In genomic region chr6:31462026-31462963, GRCh38 we compare ENCODE assay signal across 8 cellular contexts. TPM values are rescaled to one million over a fixed set of nuclear protein-coding genes. Genes with fewer than 3 reads are reported as not detected.
DNase-seq lines count a peak whose midpoint lies in the region; ATAC-seq, FAIRE-seq and TF ChIP-seq lines count a peak whose summit lies in the region.

No MANE protein-coding gene starts in this region.

- H3K4me3 ChIP-seq in CD8-positive, alpha-beta memory T cell (ENCODE audit: low read length), result peak overlapping the region; percentile 92
- H3K4me3 ChIP-seq in KMS-11 (IDR thresholded peaks at IDR 0.05; ENCODE audit: insufficient read depth, low read depth, low read length) (no peak overlapping the region), neural cell (ENCODE audit: low read length) (peak overlapping the region; percentile 57)
- peak overlapping the region; percentile 97 for H3K4me3 ChIP-seq in effector memory CD4-positive, alpha-beta T cell (ENCODE audit: insufficient read depth, low read depth, low read length, poor library complexity, severe bottlenecking)

- peaks cover 55 to 61% (median 60%) of the 10 kb centered on the region in 3 donors for H3K4me1 Mint-ChIP-seq in CD8-positive, alpha-beta memory T cell

- H4K20me1 ChIP-seq in KMS-11 (ENCODE audit: insufficient read depth) (no peaks in the 10 kb centered on the region), neural cell (ENCODE audit: insufficient read depth) (no peaks in the 10 kb centered on the region)

- no peak for TF ChIP-seq CTCF in KMS-11 (conservative IDR thresholded peaks at IDR 0.05; ENCODE audit: low read depth, low read length)
- TF ChIP-seq CTCF in neural cell (IDR thresholded peaks at IDR 0.05; ENCODE audit: poor library complexity, severe bottlenecking), result no peak

- H3K27me3 Mint-ChIP-seq in CD8-positive, alpha-beta memory T cell, result peaks cover 0 to under 1% of the 10 kb centered on the region in 2 donors

- no peak for DNase-seq in CD8-positive, alpha-beta memory T cell
- no peak for DNase-seq in effector memory CD4-positive, alpha-beta T cell
- DNase-seq in HTR-8/SVneo (ENCODE audit: insufficient read length, low spot score) (no peak), DMS153 (lab: John Stamatoyannopoulos, UW) (no peak), hippocampal formation (lab: John Stamatoyannopoulos, UW) (no peak)

- H3K36me3 ChIP-seq in CD8-positive, alpha-beta memory T cell (ENCODE audit: insufficient read depth, low read length), result no peaks in the 10 kb centered on the region
- H3K36me3 ChIP-seq in KMS-11 (ENCODE audit: insufficient read depth), result no peaks in the 10 kb centered on the region
- H3K36me3 ChIP-seq in effector memory CD4-positive, alpha-beta T cell (ENCODE audit: control insufficient read depth, insufficient read depth, low read length), result peaks cover 3% of the 10 kb centered on the region
- H3K36me3 ChIP-seq in neural cell (ENCODE audit: insufficient read depth, low read length), result no peaks in the 10 kb centered on the region

- H3K79me2 ChIP-seq in KMS-11 (ENCODE audit: insufficient read depth, low read depth), result peaks cover 12% of the 10 kb centered on the region; the same call in 1 of the 2 replicates
- no peaks in the 10 kb centered on the region for H3K79me2 ChIP-seq in neural cell (replicated peaks; ENCODE audit: insufficient read depth, low read length)

- ATAC-seq in HG03097 (IDR thresholded peaks at IDR 0.05; ENCODE audit: low FRiP score, unreplicated experiment), result no peak

- H3K27ac Mint-ChIP-seq in CD8-positive, alpha-beta memory T cell, result peak overlapping the region; percentile 97 to 100 (median 100)

- peak overlapping the region; percentile 75; the same call in 1 of the 2 replicates for H3K9ac ChIP-seq in KMS-11
- no peak overlapping the region for H3K9ac ChIP-seq in neural cell (ENCODE audit: low read length)

- peak overlapping the region; percentile 99 to 100 (median 99) for H3K4me3 Mint-ChIP-seq in CD8-positive, alpha-beta memory T cell

- H3K9me3 Mint-ChIP-seq in CD8-positive, alpha-beta memory T cell, result no peaks in the 10 kb centered on the region

- H2AFZ ChIP-seq in KMS-11 (ENCODE audit: low read depth) (peak overlapping the region; percentile 93), neural cell (ENCODE audit: low read depth, low read length) (no peak overlapping the region)

- CTCF ChIA-PET in CD8-positive, alpha-beta memory T cell (lab: Charles Lee), result interaction anchor here (0.7 to 2.3 kb wide), 4 partner anchors 12 to 1376 kb away, joined by 3 to 8 read pairs (median 3); partner anchors contain the start of gene TAP2

- H3K4me1 ChIP-seq in CD8-positive, alpha-beta memory T cell (ENCODE audit: insufficient read depth, low read length), result peaks cover 43% of the 10 kb centered on the region
- H3K4me1 ChIP-seq in KMS-11 (ENCODE audit: low read depth, poor library complexity, severe bottlenecking), result peaks cover 37% of the 10 kb centered on the region
- H3K4me1 ChIP-seq in effector memory CD4-positive, alpha-beta T cell (ENCODE audit: control insufficient read depth, insufficient read depth, low read length, poor library complexity, severe bottlenecking), result peaks cover 39% of the 10 kb centered on the region

- no peak for TF ChIP-seq RAD21 in neural cell (conservative IDR thresholded peaks at IDR 0.05)

- no peak for FAIRE-seq in HTR-8/SVneo (lab: Jason Lieb, UNC)

- no peaks in the 10 kb centered on the region for H3F3A ChIP-seq in neural cell (ENCODE audit: insufficient read depth, low read length, poor library complexity, severe bottlenecking)

- H3K27me3 ChIP-seq in CD8-positive, alpha-beta memory T cell (ENCODE audit: insufficient read depth, low read length, poor library complexity, severe bottlenecking), result no peaks in the 10 kb centered on the region
- H3K27me3 ChIP-seq in KMS-11 (ENCODE audit: insufficient read depth, low read depth) (no peaks in the 10 kb centered on the region), neural cell (ENCODE audit: insufficient read depth, low read depth, low read length) (no peaks in the 10 kb centered on the region)
- H3K27me3 ChIP-seq in effector memory CD4-positive, alpha-beta T cell (replicated peaks; ENCODE audit: control insufficient read depth, insufficient read depth, low read length, poor library complexity, severe bottlenecking), result no peaks in the 10 kb centered on the region

- POLR2A ChIA-PET in CD8-positive, alpha-beta memory T cell (lab: Charles Lee), result interaction anchor here (0.5 to 1.1 kb wide), 9 partner anchors 16 to 1382 kb away, joined by 3 to 7 read pairs (median 3); partner anchors contain the start of gene DDX39B

- H3K9me2 ChIP-seq in neural cell (ENCODE audit: insufficient read depth, low read length), result no peaks in the 10 kb centered on the region

- peaks cover 15 to 46% (median 17%) of the 10 kb centered on the region in 3 donors for H3K36me3 Mint-ChIP-seq in CD8-positive, alpha-beta memory T cell

- H3K27ac ChIP-seq in CD8-positive, alpha-beta memory T cell (ENCODE audit: low read depth, low read length), result peak overlapping the region; percentile 96
- 0 out of 2 replicates have a peak overlapping the region, but pooled peaks have one; percentile 26 for H3K27ac ChIP-seq in KMS-11
- H3K27ac ChIP-seq in effector memory CD4-positive, alpha-beta T cell (ENCODE audit: insufficient read depth, low read length, poor library complexity, severe bottlenecking), result peak overlapping the region; percentile 98
- H3K27ac ChIP-seq in neural cell (ENCODE audit: low read length), result no peak overlapping the region

- H3K4me2 ChIP-seq in KMS-11 (peak overlapping the region; percentile 89), neural cell (ENCODE audit: low read length) (no peak overlapping the region)

- H3K9me3 ChIP-seq in CD8-positive, alpha-beta memory T cell (ENCODE audit: low read length), result no peaks in the 10 kb centered on the region
- no peaks in the 10 kb centered on the region for H3K9me3 ChIP-seq in effector memory CD4-positive, alpha-beta T cell (ENCODE audit: control insufficient read depth, low read length)
- H3K9me3 ChIP-seq in neural cell (ENCODE audit: low read length), result peaks cover 3% of the 10 kb centered on the region

- no peak for TF ChIP-seq EP300 in neural cell (conservative IDR thresholded peaks at IDR 0.05; ENCODE audit: poor library complexity, severe bottlenecking)

TF ChIP-seq in neural cell, 6 proteins besides CTCF, POLR2A, EP300 and RAD21:
- no peak for TF ChIP-seq SMC3 (conservative IDR thresholded peaks at IDR 0.05; ENCODE audit: poor library complexity)
- TF ChIP-seq TAF1 (IDR thresholded peaks at IDR 0.05; ENCODE audit: low read depth), result no peak
- TF ChIP-seq REST (IDR thresholded peaks at IDR 0.05; ENCODE audit: borderline replicate concordance), result no peak
- no peak for TF ChIP-seq MXI1 (conservative IDR thresholded peaks at IDR 0.05; ENCODE audit: poor library complexity, severe bottlenecking)
- TF ChIP-seq EZH2 (IDR thresholded peaks at IDR 0.05; ENCODE audit: borderline replicate concordance, insufficient read depth, low read length, poor library complexity, severe bottlenecking), result no peak
- no peak for TF ChIP-seq POLR2AphosphoS5 (IDR thresholded peaks at IDR 0.05)

RNA-seq across cellular contexts. Expression of gene MICB, which starts 35.6 kb away (rescaled TPM):
- total RNA-seq in CD8-positive, alpha-beta memory T cell, result 10 to 100 TPM; 21.9 to 22.3 TPM
- 12.0 TPM for polyA plus RNA-seq in CD8-positive, alpha-beta memory T cell
- 0.14 TPM in 1 of 2 replicates, not detected in the other for polyA plus RNA-seq in neural cell
- polyA minus RNA-seq in neural cell, result not detected in 2 replicates

RNA-seq across cellular contexts. Expression of gene MICA, which starts 58.9 kb away (rescaled TPM):
- total RNA-seq in CD8-positive, alpha-beta memory T cell, result 10 to 100 TPM; 12.4 to 12.8 TPM
- 8.2 TPM for polyA plus RNA-seq in CD8-positive, alpha-beta memory T cell
- polyA plus RNA-seq in neural cell, result 0.32 and 0.87 TPM in 2 replicates
- 0.58 TPM in 1 of 2 replicates, not detected in the other for polyA minus RNA-seq in neural cell

Comparison
In these comparisons a context has a peak if more than half of its experiments do, and no peak if none do; other contexts are left out.
1. RNA of gene MICB, which starts 35.6 kb away (polyA plus RNA-seq): 12.0 TPM in CD8-positive, alpha-beta memory T cell (single experiment); 0.14 TPM in neural cell; every median in the first group is over 10 times any median in the second.